Comparison of ENCODE assay signal across 23 cellular contexts in the genomic region with DNA sequence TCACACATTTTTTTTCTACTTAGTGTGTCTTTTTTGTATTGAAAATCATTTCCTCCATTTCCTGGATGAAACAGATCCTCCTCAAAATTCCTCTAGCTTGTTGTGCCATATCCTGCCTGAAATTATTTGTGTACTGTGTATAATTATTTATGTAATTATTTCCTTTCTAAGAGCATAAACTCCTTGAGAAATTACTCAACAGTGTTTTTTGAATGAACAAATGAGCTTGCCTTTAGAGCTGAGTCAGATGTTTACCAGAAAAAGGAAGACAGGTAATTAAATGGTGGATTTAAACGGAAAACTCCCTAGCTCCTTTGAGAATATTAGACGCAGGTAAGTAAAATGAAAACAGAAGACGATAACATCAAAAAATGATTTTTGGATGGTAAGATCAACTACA.
"Had no signal": no experiment of that assay in that cellular context is flagged by ENCODE, and none has a peak within 500 bp of the region (broad histone marks: within the 10 kb centered on the region; RNA-seq: fewer than 3 reads in every experiment).

No MANE protein-coding gene starts in this region.

- H3K27me3 Mint-ChIP-seq: activated CD4-positive, alpha-beta memory T cell treated with anti-CD3 and anti-CD28 coated beads for 36 hours; activated CD4-positive, alpha-beta T cell treated with anti-CD3 and anti-CD28 coated beads, Interleukin-2, amount 10 ng/mL, durations not matched to agents 7 days and 5 days; activated naive CD8-positive, alpha-beta T cell treated with anti-CD3 and anti-CD28 coated beads for 36 hours had no signal

- H3K9me3 ChIP-seq: SJSA1 had no signal

- H3K27ac ChIP-seq: SJSA1, VCaP had no signal

- H3K27ac Mint-ChIP-seq: activated CD4-positive, alpha-beta memory T cell treated with anti-CD3 and anti-CD28 coated beads for 36 hours; activated CD4-positive, alpha-beta T cell treated with anti-CD3 and anti-CD28 coated beads, Interleukin-2, amount 10 ng/mL, durations not matched to agents 7 days and 5 days; activated naive CD4-positive, alpha-beta T cell treated with anti-CD3 and anti-CD28 coated beads for 36 hours; activated naive CD8-positive, alpha-beta T cell treated with anti-CD3 and anti-CD28 coated beads for 36 hours had no signal

- H3K4me3 ChIP-seq: SJSA1 had no signal

- H3K36me3 Mint-ChIP-seq: activated CD4-positive, alpha-beta memory T cell treated with anti-CD3 and anti-CD28 coated beads for 36 hours; activated naive CD8-positive, alpha-beta T cell treated with anti-CD3 and anti-CD28 coated beads for 36 hours had no signal

- H3K27me3 ChIP-seq: SJSA1 had no signal

- H3K4me3 Mint-ChIP-seq: activated CD4-positive, alpha-beta memory T cell treated with anti-CD3 and anti-CD28 coated beads for 36 hours; activated CD4-positive, alpha-beta T cell treated with anti-CD3 and anti-CD28 coated beads, Interleukin-2, amount 10 ng/mL, durations not matched to agents 7 days and 5 days; activated naive CD4-positive, alpha-beta T cell treated with anti-CD3 and anti-CD28 coated beads for 36 hours; activated naive CD8-positive, alpha-beta T cell treated with anti-CD3 and anti-CD28 coated beads for 36 hours; activated T-cell treated with anti-CD3 and anti-CD28 coated beads, Interleukin-2, amount 50 U/mL, for 4 hours had no signal

- H3K36me3 ChIP-seq: SJSA1 had no signal

- H3K9me3 Mint-ChIP-seq: activated CD4-positive, alpha-beta memory T cell treated with anti-CD3 and anti-CD28 coated beads for 36 hours; activated CD4-positive, alpha-beta T cell treated with anti-CD3 and anti-CD28 coated beads, Interleukin-2, amount 10 ng/mL, durations not matched to agents 7 days and 5 days; activated naive CD4-positive, alpha-beta T cell treated with anti-CD3 and anti-CD28 coated beads for 36 hours; activated naive CD8-positive, alpha-beta T cell treated with anti-CD3 and anti-CD28 coated beads for 36 hours; activated T-cell treated with anti-CD3 and anti-CD28 coated beads, Interleukin-2, amount 50 U/mL, for 4 hours had no signal

- DNase-seq: activated CD4-positive, alpha-beta memory T cell treated with anti-CD3 and anti-CD28 coated beads for 36 hours; activated CD4-positive, alpha-beta T cell treated with anti-CD3 and anti-CD28 coated beads, Interleukin-2, amount 10 ng/mL, durations not matched to agents 7 days and 5 days; activated CD4-positive, CD25-positive, alpha-beta regulatory T cell; activated CD8-positive, alpha-beta memory T cell treated with anti-CD3 and anti-CD28 coated beads for 24 hours; activated effector memory CD4-positive, alpha-beta T cell treated with anti-CD3 and anti-CD28 coated beads, Interleukin-2, amount 50 U/mL, for 16 hours; activated naive CD4-positive, alpha-beta T cell treated with anti-CD3 and anti-CD28 coated beads for 36 hours; activated naive CD8-positive, alpha-beta T cell treated with anti-CD3 and anti-CD28 coated beads for 36 hours; activated T-cell treated with anti-CD3 and anti-CD28 coated beads, Interleukin-2, amount 50 U/mL, for 4 hours; anterior cingulate cortex; cerebellar nuclear complex; Karpas-422; NCI-H1105 treated with DMSO at 0.1 percent for 48 hours; NCI-H146; NCI-H187 treated with DMSO at 0.1 percent for 48 hours; NCI-H2081 treated with DMSO at 0.1 percent for 48 hours; NCI-H446; NCI-H524; PC-3; SHP77; T-helper 2 cell; T1000 had no signal

- ATAC-seq: activated T-cell treated with anti-CD3 and anti-CD28 coated beads, Interleukin-2, amount 50 U/mL, for 4 hours; PC-3 had no signal
